Comparison of ENCODE assay signal across 18 cellular contexts in genomic region chr4:26380740-26381139, GRCh38.
"Had no signal": no experiment of that assay in that cellular context is flagged by ENCODE, and none has a peak within 500 bp of the region (broad histone marks: within the 10 kb centered on the region; RNA-seq: fewer than 3 reads in every experiment).

No MANE protein-coding gene starts in this region.

- ATAC-seq: esophagus mucosa; gastroesophageal sphincter; lower lobe of right lung; natural killer cell treated with Interleukin-12 subunit alpha and Interleukin-12 subunit beta and Interleukin-15 and Interleukin-18, amount 100 ng/mL, for 72 hours; psoas muscle; stimulated activated memory B cell treated with anti-CD40 and anti-IgM and Interleukin-4, amounts not matched to agents 10 μg/mL and 1 μg/mL and 100 μg/mL, for 72 hours had no signal

- DNase-seq: effector memory CD4-positive, alpha-beta T cell; glutamatergic neuron; islet precursor cell; left ventricle myocardium inferior; lower lobe of right lung; midbrain; psoas muscle; retina; right lobe of liver; spleen; stimulated activated CD4-positive, alpha-beta T cell treated with anti-CD3 and anti-CD28 coated beads, Interleukin-15, amount 100 ng/mL, for 24 hours; stimulated activated CD4-positive, alpha-beta T cell treated with anti-CD3 and anti-CD28 coated beads, Interleukin-1b, Interleukin-23, amount 100 ng/mL, for 48 hours; stimulated activated CD4-positive, alpha-beta T cell treated with anti-CD3 and anti-CD28 coated beads, Interleukin-4, amount 100 ng/mL, for 24 hours; transverse colon had no signal

- H3K27ac ChIP-seq: gastroesophageal sphincter, left ventricle myocardium inferior, lower lobe of right lung, psoas muscle, right lobe of liver, spleen, transverse colon had no signal

- H3K4me3 ChIP-seq: gastroesophageal sphincter, left ventricle myocardium inferior, lower lobe of right lung, psoas muscle, right lobe of liver, spleen, transverse colon had no signal

- H3K9me3 ChIP-seq: gastroesophageal sphincter, left ventricle myocardium inferior, lower lobe of right lung, psoas muscle, right lobe of liver, spleen, transverse colon had no signal

- H3K36me3 ChIP-seq: gastroesophageal sphincter, left ventricle myocardium inferior, lower lobe of right lung, right lobe of liver, transverse colon had no signal

- H3K4me1 ChIP-seq: right lobe of liver had no signal

- H3K27me3 ChIP-seq: gastroesophageal sphincter, right lobe of liver, spleen, transverse colon had no signal
